ENCODE assay signal across 10 cellular contexts in the genomic region with DNA sequence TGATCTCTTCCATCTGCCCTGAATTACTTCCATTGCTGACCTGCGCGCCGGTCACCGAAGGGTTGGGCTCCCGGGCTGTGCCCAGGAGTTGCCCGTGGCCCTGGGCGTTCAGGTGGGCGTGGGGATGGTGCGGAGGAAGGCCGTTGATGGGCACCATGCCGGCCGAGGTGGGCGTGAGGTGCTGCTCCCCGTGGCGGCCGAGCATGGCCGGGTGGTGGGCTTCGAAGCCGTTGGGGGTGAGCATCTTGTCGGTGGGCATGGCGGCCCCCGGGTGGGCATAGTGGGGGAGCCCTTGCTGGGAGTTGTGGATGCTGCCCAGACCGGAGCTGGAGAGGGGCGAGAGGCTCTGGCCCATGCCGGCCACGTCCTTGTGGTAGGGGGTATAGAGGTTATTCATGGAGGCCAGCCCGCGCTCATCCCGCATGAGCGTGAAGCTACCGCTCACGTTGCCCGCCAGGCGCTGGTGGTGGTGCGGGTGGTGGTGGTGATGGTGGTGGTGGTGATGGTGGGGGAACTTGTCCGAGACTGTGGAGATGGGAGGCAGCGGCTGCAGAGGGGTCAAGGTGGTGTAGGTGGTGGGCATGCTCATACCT. TPM values are rescaled to one million over a fixed set of nuclear protein-coding genes. Genes with fewer than 3 reads are reported as not detected.
DNase-seq lines count a peak whose midpoint lies in the region; ATAC-seq and TF ChIP-seq lines count a peak whose summit lies in the region.
"Had no signal": no experiment of that assay in that cellular context is flagged by ENCODE, and none has a peak within 500 bp of the region (broad histone marks: within the 10 kb centered on the region; RNA-seq: fewer than 3 reads in every experiment).

No MANE protein-coding gene starts in this region.

- peaks cover 14% of the 10 kb centered on the region for H3K4me1 ChIP-seq in BLaER1
- no peaks in the 10 kb centered on the region for H3K4me1 ChIP-seq in colonic mucosa

- H3K27me3 Mint-ChIP-seq in IgD-negative memory B cell (peaks cover 64% of the 10 kb centered on the region), nephron (ENCODE audit: low read depth) (peaks cover 100% of the 10 kb centered on the region)

- DNase-seq in colonic mucosa = no peak
- no peak for DNase-seq in T1000 (lab: John Stamatoyannopoulos, UW)
- DNase-seq in NCI-H446 treated with DMSO at 0.1 percent for 48 hours (lab: John Stamatoyannopoulos, UW) = no peak
- DNase-seq in COR-L47 (lab: John Stamatoyannopoulos, UW) = no peak
- DNase-seq: NCI-H774 had no signal

- peak overlapping the region; percentile 74 for H3K4me3 ChIP-seq in BLaER1
- H3K4me3 ChIP-seq in colonic mucosa = peak overlapping the region; percentile 51

- H3K9me3 Mint-ChIP-seq in IgD-negative memory B cell (peaks cover 0 to 2% (median 0%) of the 10 kb centered on the region in 3 donors), nephron (no peaks in the 10 kb centered on the region)

- H3K27me3 ChIP-seq in BLaER1 (peaks cover 100% of the 10 kb centered on the region), colonic mucosa (peaks cover 61% of the 10 kb centered on the region)

- peak overlapping the region; percentile 92 for H3K4me2 ChIP-seq in BLaER1

- no peak for TF ChIP-seq CTCF in colonic mucosa (IDR thresholded peaks at IDR 0.05)
- TF ChIP-seq CTCF in nephron (IDR thresholded peaks at IDR 0.05; ENCODE audit: unreplicated experiment in 3 of 3) = no peak

- intact Hi-C loops in colonic mucosa (cut with DNase I) = no loop called here

- H3K4me1 Mint-ChIP-seq in IgD-negative memory B cell = peaks cover 0 to 6% (median 4%) of the 10 kb centered on the region in 3 donors
- H3K4me1 Mint-ChIP-seq in nephron = peaks cover 18% of the 10 kb centered on the region

- H3K36me3 ChIP-seq in BLaER1 = no peaks in the 10 kb centered on the region
- no peaks in the 10 kb centered on the region for H3K36me3 ChIP-seq in colonic mucosa
- H3K36me3 ChIP-seq: prostate gland had no signal

- H3K9ac ChIP-seq in BLaER1 (no peak overlapping the region), colonic mucosa (ENCODE audit: low read depth in 2 of 2, low read length in 2 of 2) (no peak overlapping the region)

- H3K4me3 Mint-ChIP-seq in IgD-negative memory B cell (peak overlapping the region; percentile 27 to 91 (median 70)), nephron (peak overlapping the region; percentile 82 to 87 (median 84))

- H3K36me3 Mint-ChIP-seq in IgD-negative memory B cell = no peaks in the 10 kb centered on the region
- H3K36me3 Mint-ChIP-seq in nephron (ENCODE audit: low read depth) = no peaks in the 10 kb centered on the region

- H4K20me1 ChIP-seq in BLaER1 = peaks cover 49% of the 10 kb centered on the region; the same call in 1 of the 2 replicates

- H3K27ac ChIP-seq in BLaER1 (no peak overlapping the region), colonic mucosa (no peak overlapping the region)
- H3K27ac ChIP-seq: prostate gland had no signal

- H3K27ac Mint-ChIP-seq in IgD-negative memory B cell = peak overlapping the region; percentile 30 to 86 (median 85)
- H3K27ac Mint-ChIP-seq in nephron = no peak overlapping the region

- no peak for ATAC-seq in GM18502 (IDR thresholded peaks at IDR 0.05; ENCODE audit: poor library complexity, unreplicated experiment)

- H3K9me3 ChIP-seq in BLaER1 (peaks cover 61% of the 10 kb centered on the region), colonic mucosa (no peaks in the 10 kb centered on the region)
- H3K9me3 ChIP-seq: prostate gland had no signal

RNA-seq across cellular contexts. Expression of a gene that starts 1.0 kb away (rescaled TPM):
- polyA plus RNA-seq in IgD-negative memory B cell = not detected
- total RNA-seq in colonic mucosa = under 1 TPM in 1 of 2 donors, not detected in 1; 0.64 TPM

Comparison
In these comparisons a context has a peak if more than half of its experiments do, and no peak if none do; other contexts are left out.
1. H3K27ac Mint-ChIP-seq: peak in IgD-negative memory B cell (3 of 3); none in nephron (0 of 3).